ENCODE assay signal across 17 cellular contexts in genomic region chr12:53748072-53748840, GRCh38. TPM values are rescaled to one million over a fixed set of nuclear protein-coding genes. Genes with fewer than 3 reads are reported as not detected.
"Had no signal": no experiment of that assay in that cellular context is flagged by ENCODE, and none has a peak within 500 bp of the region (broad histone marks: within the 10 kb centered on the region; RNA-seq: fewer than 3 reads in every experiment).

No MANE protein-coding gene starts in this region.

- ATAC-seq: activated T-helper 17 cell treated with anti-CD3 and anti-CD28 coated beads, Interleukin-2, amount 50 U/mL, for 72 hours; left cardiac atrium; naive thymus-derived CD4-positive, alpha-beta T cell had no signal

- H3K36me3 Mint-ChIP-seq: activated naive CD4-positive, alpha-beta T cell treated with anti-CD3 and anti-CD28 coated beads, Interleukin-2, amount 10 ng/mL, durations not matched to agents 7 days and 5 days; naive thymus-derived CD4-positive, alpha-beta T cell had no signal

- H3K27me3 Mint-ChIP-seq: activated naive CD4-positive, alpha-beta T cell treated with anti-CD3 and anti-CD28 coated beads, Interleukin-2, amount 10 ng/mL, durations not matched to agents 7 days and 5 days had no signal

- H3K9me3 ChIP-seq: thyroid gland, vagina had no signal

- H3K27me3 ChIP-seq: thyroid gland, vagina had no signal

- H3K4me3 ChIP-seq: coronary artery, thyroid gland, vagina had no signal

- H3K27ac ChIP-seq: coronary artery, thyroid gland, vagina had no signal

- H3K4me3 Mint-ChIP-seq: activated B cell treated with CpG ODN at 0.5 μM for 24 hours; activated CD4-positive, alpha-beta T cell treated with anti-CD3 and anti-CD28 coated beads, Interleukin-2, amount 10 ng/mL, durations not matched to agents 24 days and 14 days; activated naive CD4-positive, alpha-beta T cell treated with anti-CD3 and anti-CD28 coated beads, Interleukin-2, amount 10 ng/mL, durations not matched to agents 7 days and 5 days; activated T-helper 17 cell treated with anti-CD3 and anti-CD28 coated beads, Interleukin-2, amount 50 U/mL, for 72 hours; T-helper 1 cell treated with Interleukin-12 subunit alpha and Interleukin-12 subunit beta and Interleukin-4 antibody, amounts not matched to agents 30 μg/mL and 1 μg/mL, for 36 hours had no signal

- H3K27ac Mint-ChIP-seq: activated B cell treated with CpG ODN at 0.5 μM for 24 hours; activated CD4-positive, alpha-beta T cell treated with anti-CD3 and anti-CD28 coated beads, Interleukin-2, amount 10 ng/mL, durations not matched to agents 24 days and 14 days; activated naive CD4-positive, alpha-beta T cell treated with anti-CD3 and anti-CD28 coated beads, Interleukin-2, amount 10 ng/mL, durations not matched to agents 7 days and 5 days; activated T-helper 17 cell treated with anti-CD3 and anti-CD28 coated beads, Interleukin-2, amount 50 U/mL, for 72 hours; naive thymus-derived CD4-positive, alpha-beta T cell; T-helper 1 cell treated with Interleukin-12 subunit alpha and Interleukin-12 subunit beta and Interleukin-4 antibody, amounts not matched to agents 30 μg/mL and 1 μg/mL, for 36 hours had no signal

- H3K9me3 Mint-ChIP-seq: activated B cell treated with CpG ODN at 0.5 μM for 24 hours; activated CD4-positive, alpha-beta T cell treated with anti-CD3 and anti-CD28 coated beads, Interleukin-2, amount 10 ng/mL, durations not matched to agents 24 days and 14 days; activated naive CD4-positive, alpha-beta T cell treated with anti-CD3 and anti-CD28 coated beads, Interleukin-2, amount 10 ng/mL, durations not matched to agents 7 days and 5 days; activated T-helper 17 cell treated with anti-CD3 and anti-CD28 coated beads, Interleukin-2, amount 50 U/mL, for 72 hours; T-helper 1 cell treated with Interleukin-12 subunit alpha and Interleukin-12 subunit beta and Interleukin-4 antibody, amounts not matched to agents 30 μg/mL and 1 μg/mL, for 36 hours had no signal

- DNase-seq: activated B cell treated with CpG ODN at 0.5 μM for 24 hours; activated CD4-positive, alpha-beta T cell treated with anti-CD3 and anti-CD28 coated beads, Interleukin-2, amount 10 ng/mL, durations not matched to agents 24 days and 14 days; activated naive CD4-positive, alpha-beta T cell treated with anti-CD3 and anti-CD28 coated beads, Interleukin-2, amount 10 ng/mL, durations not matched to agents 7 days and 5 days; effector memory CD4-positive, alpha-beta T cell; erythroblast; left cardiac atrium; mammary epithelial cell; naive thymus-derived CD4-positive, alpha-beta T cell; stimulated activated CD4-positive, alpha-beta T cell treated with anti-CD3 and anti-CD28 coated beads, Interleukin-15, amount 100 ng/mL, for 24 hours; thyroid gland had no signal

- H3K36me3 ChIP-seq: thyroid gland, vagina had no signal

RNA-seq across cellular contexts. Expression of gene CISTR, which starts 3.5 kb away (rescaled TPM):
- total RNA-seq: activated B cell treated with CpG ODN at 0.5 μM for 24 hours; activated CD4-positive, alpha-beta T cell treated with anti-CD3 and anti-CD28 coated beads, Interleukin-2, amount 10 ng/mL, durations not matched to agents 24 days and 14 days; activated T-helper 17 cell treated with anti-CD3 and anti-CD28 coated beads, Interleukin-2, amount 50 U/mL, for 72 hours; mammary epithelial cell; mononuclear cell; naive thymus-derived CD4-positive, alpha-beta T cell; osteoblast; thyroid gland; vagina had no signal
- polyA plus RNA-seq: adipose tissue; mammary epithelial cell; naive thymus-derived CD4-positive, alpha-beta T cell had no signal
